20 cellular contexts compared by ENCODE assay signal in the genomic region with DNA sequence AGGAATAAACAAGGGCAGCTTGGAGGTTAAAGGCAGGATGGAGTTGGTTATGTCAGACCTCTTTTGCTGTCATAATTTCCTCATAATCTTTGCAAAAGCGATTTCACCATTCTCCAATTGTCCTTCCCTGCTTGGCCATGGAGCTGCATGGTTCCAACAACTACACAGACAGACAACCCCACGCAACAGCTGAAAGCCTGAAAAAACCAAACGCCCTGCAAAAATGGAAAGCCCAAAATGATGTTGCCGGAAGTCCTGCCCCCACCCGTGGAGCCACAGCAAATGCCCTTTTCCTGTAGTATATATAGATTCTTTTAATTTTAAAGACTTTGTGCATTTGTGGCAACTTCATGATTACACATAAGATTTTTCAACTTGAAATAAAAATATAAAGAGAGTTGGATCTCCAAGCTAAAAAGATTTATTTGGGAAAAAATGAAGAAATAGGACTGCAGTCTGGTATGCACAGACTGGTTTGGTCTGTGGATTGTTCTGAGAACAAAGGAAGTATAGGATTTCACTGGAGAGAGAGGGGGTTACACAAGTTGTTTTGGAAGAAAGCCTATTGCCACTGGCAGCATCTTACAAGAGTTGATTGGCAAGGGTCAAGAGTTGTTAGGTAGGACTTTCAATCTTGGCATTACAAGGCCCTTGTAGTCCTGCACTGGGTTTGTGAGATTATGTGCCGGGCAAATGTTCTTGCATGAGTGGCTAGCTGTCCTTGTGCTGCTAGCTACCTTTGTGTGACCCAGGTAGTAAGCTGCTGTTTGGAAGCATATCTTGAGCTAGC.
DNase-seq lines count a peak whose midpoint lies in the region; ATAC-seq and TF ChIP-seq lines count a peak whose summit lies in the region.
"Had no signal": no experiment of that assay in that cellular context is flagged by ENCODE, and none has a peak within 500 bp of the region (broad histone marks: within the 10 kb centered on the region; RNA-seq: fewer than 3 reads in every experiment).

No MANE protein-coding gene starts in this region.

- no peak overlapping the region for H3K9ac ChIP-seq in neural progenitor cell

- no peaks in the 10 kb centered on the region for H3K79me2 ChIP-seq in neural progenitor cell (ENCODE audit: low read depth)

- TF ChIP-seq CTCF in RWPE2 (IDR thresholded peaks at IDR 0.05; ENCODE audit: poor library complexity, severe bottlenecking): no peak
- no peak for TF ChIP-seq CTCF in fibroblast of the aortic adventitia (IDR thresholded peaks at IDR 0.05; ENCODE audit: insufficient read depth, low read length)
- no peak for TF ChIP-seq CTCF in neural progenitor cell (IDR thresholded peaks at IDR 0.05)

- H3K9me3 Mint-ChIP-seq in neural progenitor cell: peaks cover 12% of the 10 kb centered on the region
- peaks cover 11% of the 10 kb centered on the region for H3K9me3 Mint-ChIP-seq in activated T-helper 17 cell treated with anti-CD3 and anti-CD28 coated beads, Interleukin-2, amount 50 U/mL, for 72 hours

- peak overlapping the region; percentile 58 for H3K27ac ChIP-seq in RWPE2 (ENCODE audit: poor library complexity, severe bottlenecking)
- H3K27ac ChIP-seq in neural progenitor cell: no peak overlapping the region
- H3K27ac ChIP-seq: esophagus squamous epithelium, neutrophil, transverse colon had no signal

- H3K4me1 Mint-ChIP-seq in neural progenitor cell: peaks cover 15% of the 10 kb centered on the region
- no peaks in the 10 kb centered on the region for H3K4me1 Mint-ChIP-seq in activated T-helper 17 cell treated with anti-CD3 and anti-CD28 coated beads, Interleukin-2, amount 50 U/mL, for 72 hours
- H3K4me1 Mint-ChIP-seq: CD14-positive monocyte had no signal

- H3K27ac Mint-ChIP-seq in neural progenitor cell: no peak overlapping the region
- no peak overlapping the region for H3K27ac Mint-ChIP-seq in activated T-helper 17 cell treated with anti-CD3 and anti-CD28 coated beads, Interleukin-2, amount 50 U/mL, for 72 hours
- H3K27ac Mint-ChIP-seq: activated T-helper 2 cell treated with anti-CD3 and anti-CD28 coated beads, Interferon-gamma antibody, Interleukin-2, Interleukin-4, amounts not matched to agents 10 μg/mL and 5 μg/mL and 100 μg/mL, durations not matched to agents 14 hours and 24 hours and 36 hours; CD14-positive monocyte had no signal

- no peaks in the 10 kb centered on the region for H3K36me3 ChIP-seq in RWPE2 (ENCODE audit: low read depth)
- H3K36me3 ChIP-seq in neural progenitor cell: no peaks in the 10 kb centered on the region
- H3K36me3 ChIP-seq: esophagus squamous epithelium, MG63, neutrophil, transverse colon had no signal

- peak overlapping the region; percentile 75 for H2AFZ ChIP-seq in neural progenitor cell (replicated peaks)

- H3K27me3 ChIP-seq in RWPE2 (ENCODE audit: insufficient read depth, poor library complexity, severe bottlenecking): no peaks in the 10 kb centered on the region
- H3K27me3 ChIP-seq in neural progenitor cell: no peaks in the 10 kb centered on the region
- H3K27me3 ChIP-seq: esophagus squamous epithelium, MG63, neutrophil, transverse colon had no signal

- H3K4me1 ChIP-seq in RWPE2 (ENCODE audit: insufficient read depth, poor library complexity, severe bottlenecking) (peaks cover 11% of the 10 kb centered on the region), neural progenitor cell (peaks cover 14% of the 10 kb centered on the region)
- H3K4me1 ChIP-seq: esophagus squamous epithelium, transverse colon had no signal

- H3K4me2 ChIP-seq in neural progenitor cell: peak overlapping the region; percentile 23

- DNase-seq in GM03348 (ENCODE audit: low spot score) (peak; percentile 25), RWPE2 (ENCODE audit: low spot score) (no peak), fibroblast of the aortic adventitia (ENCODE audit: low read depth) (peak; percentile 43), neural progenitor cell (ENCODE audit: low spot score) (peak; percentile 24), NCI-H345 (lab: John Stamatoyannopoulos, UW) (no peak), HPDE6-E6E7 (ENCODE audit: extremely low spot score) (no peak)
- no peak for DNase-seq in activated CD8-positive, alpha-beta memory T cell treated with anti-CD3 and anti-CD28 coated beads for 24 hours
- DNase-seq: activated CD4-positive, CD25-positive, alpha-beta regulatory T cell treated with anti-CD3 and anti-CD28 coated beads, Interleukin-2, amount 50 U/mL, for 72 hours; esophagus squamous epithelium; GF-D8; MG63; NCI-H2107; NCI-H526 treated with DMSO at 0.1 percent for 48 hours; right cardiac atrium; stimulated activated naive CD8-positive, alpha-beta T cell treated with anti-CD3 and anti-CD28 coated beads, Interleukin-15, Interleukin-2, amounts not matched to agents 100 U/mL and 50 U/mL, for 24 hours; transverse colon had no signal

- H3K4me3 ChIP-seq in RWPE2 (ENCODE audit: severe bottlenecking) (no peak overlapping the region), fibroblast of the aortic adventitia (ENCODE audit: low read depth, low read length) (no peak overlapping the region), neural progenitor cell (no peak overlapping the region)
- H3K4me3 ChIP-seq: esophagus squamous epithelium, MG63, transverse colon had no signal

- no peak overlapping the region for H3K4me3 Mint-ChIP-seq in neural progenitor cell
- no peak overlapping the region for H3K4me3 Mint-ChIP-seq in activated T-helper 17 cell treated with anti-CD3 and anti-CD28 coated beads, Interleukin-2, amount 50 U/mL, for 72 hours

- H3K27me3 Mint-ChIP-seq in neural progenitor cell (ENCODE audit: insufficient read depth, low read depth): peaks cover 3% of the 10 kb centered on the region
- no peaks in the 10 kb centered on the region for H3K27me3 Mint-ChIP-seq in activated T-helper 17 cell treated with anti-CD3 and anti-CD28 coated beads, Interleukin-2, amount 50 U/mL, for 72 hours

- no peaks in the 10 kb centered on the region for H3F3A ChIP-seq in neural progenitor cell (ENCODE audit: low read depth)

- no peaks in the 10 kb centered on the region for H4K20me1 ChIP-seq in neural progenitor cell (ENCODE audit: low read depth)

- no peaks in the 10 kb centered on the region for H3K9me3 ChIP-seq in RWPE2 (ENCODE audit: severe bottlenecking)
- peaks cover 1% of the 10 kb centered on the region for H3K9me3 ChIP-seq in neural progenitor cell (ENCODE audit: low read depth)
- H3K9me3 ChIP-seq: esophagus squamous epithelium, MG63 had no signal

- H3K36me3 Mint-ChIP-seq in neural progenitor cell: no peaks in the 10 kb centered on the region
- no peaks in the 10 kb centered on the region for H3K36me3 Mint-ChIP-seq in activated T-helper 17 cell treated with anti-CD3 and anti-CD28 coated beads, Interleukin-2, amount 50 U/mL, for 72 hours (ENCODE audit: low read depth)
- H3K36me3 Mint-ChIP-seq: CD14-positive monocyte had no signal

- ATAC-seq in RWPE2 (ENCODE audit: low read depth): peak; percentile 88
- ATAC-seq in activated T-helper 17 cell treated with anti-CD3 and anti-CD28 coated beads, Interleukin-2, amount 50 U/mL, for 72 hours (replicated peaks): no peak
- ATAC-seq: right cardiac atrium; stimulated activated naive CD8-positive, alpha-beta T cell treated with anti-CD3 and anti-CD28 coated beads, Interleukin-15, Interleukin-2, amounts not matched to agents 100 U/mL and 50 U/mL, for 24 hours had no signal

Comparison
In these comparisons a context has a peak if more than half of its experiments do, and no peak if none do; other contexts are left out.
1. DNase-seq: peak in GM03348 (single experiment), fibroblast of the aortic adventitia (single experiment) and neural progenitor cell (single experiment); none in RWPE2 (single experiment), NCI-H345 (single experiment), HPDE6-E6E7 (single experiment) and activated CD8-positive, alpha-beta memory T cell treated with anti-CD3 and anti-CD28 coated beads for 24 hours (single experiment).